ENCODE assay signal across 17 cellular contexts in the genomic region with DNA sequence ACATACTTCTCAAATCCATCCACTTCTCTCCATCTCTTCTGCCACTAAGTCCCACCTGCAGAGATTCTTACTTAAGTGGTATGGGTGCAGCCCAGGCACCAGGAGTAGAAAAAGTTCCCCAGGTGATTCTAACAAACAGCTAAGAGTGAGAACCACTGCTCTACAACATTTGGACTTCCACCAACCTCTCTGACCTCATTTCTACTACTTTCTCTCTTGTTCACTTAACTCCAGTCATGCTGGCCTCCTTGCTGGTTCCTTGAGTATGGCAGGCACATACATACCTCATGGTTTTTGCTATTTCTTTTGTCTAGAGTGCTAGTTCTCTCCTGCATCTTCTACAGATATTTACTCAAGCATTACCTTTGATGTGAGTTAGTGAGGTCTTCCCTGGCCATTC. TPM values are rescaled to one million over a fixed set of nuclear protein-coding genes. Genes with fewer than 3 reads are reported as not detected.
DNase-seq lines count a peak whose midpoint lies in the region; ATAC-seq and TF ChIP-seq lines count a peak whose summit lies in the region.
"Had no signal": no experiment of that assay in that cellular context is flagged by ENCODE, and none has a peak within 500 bp of the region (broad histone marks: within the 10 kb centered on the region; RNA-seq: fewer than 3 reads in every experiment).

No MANE protein-coding gene starts in this region.

- H3K4me3 ChIP-seq in lung, result peak overlapping the region; percentile 13

- ATAC-seq in activated CD4-positive, alpha-beta T cell treated with anti-CD3 and anti-CD28 coated beads for 36 hours, result peak; percentile 65
- peak; percentile 48 for ATAC-seq in activated T-helper 17 cell treated with anti-CD3 and anti-CD28 coated beads, Interleukin-2, amount 50 U/mL, for 72 hours (replicated peaks)
- ATAC-seq in lung (ENCODE audit: insufficient read depth, low FRiP score) (no peak), HG02571 (IDR thresholded peaks at IDR 0.05; ENCODE audit: unreplicated experiment) (no peak)
- no peak for ATAC-seq in activated CD8-positive, alpha-beta T cell treated with anti-CD3 and anti-CD28 coated beads, Interleukin-2, amount 10 ng/mL, durations not matched to agents 7 days and 5 days
- ATAC-seq: HCT116 had no signal

- POLR2A ChIA-PET in activated CD4-positive, alpha-beta T cell treated with anti-CD3 and anti-CD28 coated beads for 36 hours (lab: Charles Lee), result no interaction called here
- POLR2A ChIA-PET in activated CD8-positive, alpha-beta T cell treated with anti-CD3 and anti-CD28 coated beads, Interleukin-2, amount 10 ng/mL, durations not matched to agents 7 days and 5 days (lab: Charles Lee), result no interaction called here

- H3K27ac ChIP-seq in lung (ENCODE audit: low read depth in 1 of 2, low read length in 1 of 2), result no peak overlapping the region
- H3K27ac ChIP-seq: 22Rv1 had no signal

- H3K27me3 ChIP-seq in lung (ENCODE audit: control insufficient read depth, insufficient read depth), result no peaks in the 10 kb centered on the region
- H3K27me3 ChIP-seq: BE2C had no signal

- intact Hi-C loops in activated CD4-positive, alpha-beta T cell treated with anti-CD3 and anti-CD28 coated beads for 36 hours (cut with DNase I, micrococcal nuclease), result no loop called here
- intact Hi-C loops in activated CD4-positive, alpha-beta T cell treated with anti-CD3 and anti-CD28 coated beads, Interleukin-2, amount 10 ng/mL, durations not matched to agents 24 days and 14 days (cut with micrococcal nuclease), result no loop called here

- H3K36me3 Mint-ChIP-seq in activated CD4-positive, alpha-beta T cell treated with anti-CD3 and anti-CD28 coated beads for 36 hours (ENCODE audit: low read depth), result peaks cover 27% of the 10 kb centered on the region
- H3K36me3 Mint-ChIP-seq in activated CD4-positive, alpha-beta T cell treated with anti-CD3 and anti-CD28 coated beads, Interleukin-2, amount 10 ng/mL, durations not matched to agents 24 days and 14 days (ENCODE audit: low read depth), result peaks cover 26% of the 10 kb centered on the region
- peaks cover 69% of the 10 kb centered on the region for H3K36me3 Mint-ChIP-seq in activated T-helper 17 cell treated with anti-CD3 and anti-CD28 coated beads, Interleukin-2, amount 50 U/mL, for 72 hours (ENCODE audit: low read depth)
- H3K36me3 Mint-ChIP-seq in activated CD8-positive, alpha-beta T cell treated with anti-CD3 and anti-CD28 coated beads, Interleukin-2, amount 10 ng/mL, durations not matched to agents 7 days and 5 days (ENCODE audit: low read depth), result peaks cover 22% of the 10 kb centered on the region

- no peak overlapping the region for H3K4me3 Mint-ChIP-seq in activated CD4-positive, alpha-beta T cell treated with anti-CD3 and anti-CD28 coated beads for 36 hours
- no peak overlapping the region for H3K4me3 Mint-ChIP-seq in activated CD4-positive, alpha-beta T cell treated with anti-CD3 and anti-CD28 coated beads, Interleukin-2, amount 10 ng/mL, durations not matched to agents 24 days and 14 days
- H3K4me3 Mint-ChIP-seq in activated T-helper 17 cell treated with anti-CD3 and anti-CD28 coated beads, Interleukin-2, amount 50 U/mL, for 72 hours, result peak overlapping the region; percentile 44
- no peak overlapping the region for H3K4me3 Mint-ChIP-seq in activated CD8-positive, alpha-beta T cell treated with anti-CD3 and anti-CD28 coated beads, Interleukin-2, amount 10 ng/mL, durations not matched to agents 7 days and 5 days

- TF ChIP-seq CTCF in GM10266 (IDR thresholded peaks at IDR 0.05; ENCODE audit: control insufficient read depth, insufficient read depth, low read depth, missing control alignments), result no peak
- TF ChIP-seq CTCF in lung (IDR thresholded peaks at IDR 0.05; ENCODE audit: control extremely low read depth, extremely low read depth), result no peak

- H3K27ac Mint-ChIP-seq in activated CD4-positive, alpha-beta T cell treated with anti-CD3 and anti-CD28 coated beads for 36 hours, result no peak overlapping the region
- H3K27ac Mint-ChIP-seq in activated CD4-positive, alpha-beta T cell treated with anti-CD3 and anti-CD28 coated beads, Interleukin-2, amount 10 ng/mL, durations not matched to agents 24 days and 14 days, result no peak overlapping the region
- peak overlapping the region; percentile 67 for H3K27ac Mint-ChIP-seq in activated T-helper 17 cell treated with anti-CD3 and anti-CD28 coated beads, Interleukin-2, amount 50 U/mL, for 72 hours
- H3K27ac Mint-ChIP-seq in activated CD8-positive, alpha-beta T cell treated with anti-CD3 and anti-CD28 coated beads, Interleukin-2, amount 10 ng/mL, durations not matched to agents 7 days and 5 days, result no peak overlapping the region

- H3K9me3 Mint-ChIP-seq in activated CD4-positive, alpha-beta T cell treated with anti-CD3 and anti-CD28 coated beads for 36 hours (ENCODE audit: low read depth), result no peaks in the 10 kb centered on the region
- no peaks in the 10 kb centered on the region for H3K9me3 Mint-ChIP-seq in activated CD4-positive, alpha-beta T cell treated with anti-CD3 and anti-CD28 coated beads, Interleukin-2, amount 10 ng/mL, durations not matched to agents 24 days and 14 days
- H3K9me3 Mint-ChIP-seq in activated T-helper 17 cell treated with anti-CD3 and anti-CD28 coated beads, Interleukin-2, amount 50 U/mL, for 72 hours, result no peaks in the 10 kb centered on the region
- H3K9me3 Mint-ChIP-seq in activated CD8-positive, alpha-beta T cell treated with anti-CD3 and anti-CD28 coated beads, Interleukin-2, amount 10 ng/mL, durations not matched to agents 7 days and 5 days (ENCODE audit: insufficient read depth), result no peaks in the 10 kb centered on the region

- no peaks in the 10 kb centered on the region for H3K27me3 Mint-ChIP-seq in activated CD4-positive, alpha-beta T cell treated with anti-CD3 and anti-CD28 coated beads for 36 hours
- H3K27me3 Mint-ChIP-seq in activated CD4-positive, alpha-beta T cell treated with anti-CD3 and anti-CD28 coated beads, Interleukin-2, amount 10 ng/mL, durations not matched to agents 24 days and 14 days, result no peaks in the 10 kb centered on the region
- no peaks in the 10 kb centered on the region for H3K27me3 Mint-ChIP-seq in activated T-helper 17 cell treated with anti-CD3 and anti-CD28 coated beads, Interleukin-2, amount 50 U/mL, for 72 hours
- H3K27me3 Mint-ChIP-seq in activated CD8-positive, alpha-beta T cell treated with anti-CD3 and anti-CD28 coated beads, Interleukin-2, amount 10 ng/mL, durations not matched to agents 7 days and 5 days (ENCODE audit: low read depth), result no peaks in the 10 kb centered on the region

- peaks cover 0 to 4% of the 10 kb centered on the region in 2 donors for H3K36me3 ChIP-seq in lung (ENCODE audit: control insufficient read depth in 2 of 2, insufficient read depth in 2 of 2, low read length in 2 of 2)
- H3K36me3 ChIP-seq: BE2C had no signal

- CTCF ChIA-PET in activated CD4-positive, alpha-beta T cell treated with anti-CD3 and anti-CD28 coated beads for 36 hours (lab: Charles Lee), result interaction anchor here (0.6 to 1.4 kb wide), 3 partner anchors 11 to 494 kb away, joined by 3 to 4 read pairs (median 3); no protein-coding TSS in a partner anchor
- CTCF ChIA-PET in activated CD8-positive, alpha-beta T cell treated with anti-CD3 and anti-CD28 coated beads, Interleukin-2, amount 10 ng/mL, durations not matched to agents 7 days and 5 days (lab: Charles Lee), result interaction anchor here (1.0 to 2.3 kb wide), 2 partner anchors 90 kb away, joined by 3 to 6 read pairs; no protein-coding TSS in a partner anchor

- H3K4me1 Mint-ChIP-seq in activated CD4-positive, alpha-beta T cell treated with anti-CD3 and anti-CD28 coated beads for 36 hours, result peaks cover 55% of the 10 kb centered on the region
- H3K4me1 Mint-ChIP-seq in activated CD4-positive, alpha-beta T cell treated with anti-CD3 and anti-CD28 coated beads, Interleukin-2, amount 10 ng/mL, durations not matched to agents 24 days and 14 days, result peaks cover 25% of the 10 kb centered on the region
- H3K4me1 Mint-ChIP-seq in activated T-helper 17 cell treated with anti-CD3 and anti-CD28 coated beads, Interleukin-2, amount 50 U/mL, for 72 hours, result peaks cover 39% of the 10 kb centered on the region
- H3K4me1 Mint-ChIP-seq in activated CD8-positive, alpha-beta T cell treated with anti-CD3 and anti-CD28 coated beads, Interleukin-2, amount 10 ng/mL, durations not matched to agents 7 days and 5 days (ENCODE audit: low read depth), result peaks cover 14% of the 10 kb centered on the region

- peaks cover 7 to 8% of the 10 kb centered on the region in 2 donors for H3K4me1 ChIP-seq in lung (ENCODE audit: control insufficient read depth in 2 of 2, insufficient read depth in 2 of 2, low read length in 2 of 2)
- H3K4me1 ChIP-seq: BE2C had no signal

- no peak for DNase-seq in activated CD4-positive, alpha-beta T cell treated with anti-CD3 and anti-CD28 coated beads for 36 hours
- no peak for DNase-seq in activated CD4-positive, alpha-beta T cell treated with anti-CD3 and anti-CD28 coated beads, Interleukin-2, amount 10 ng/mL, durations not matched to agents 24 days and 14 days
- peak; percentile 24 for DNase-seq in GM10266 (ENCODE audit: extremely low spot score)
- no peak for DNase-seq in lung (ENCODE audit: low spot score)
- DNase-seq in activated CD8-positive, alpha-beta T cell treated with anti-CD3 and anti-CD28 coated beads, Interleukin-2, amount 10 ng/mL, durations not matched to agents 7 days and 5 days, result no peak
- no peak for DNase-seq in NCI-H1417 (lab: John Stamatoyannopoulos, UW)
- DNase-seq: BE2C; DND-41; NCI-H187 treated with DMSO at 0.1 percent for 48 hours; NCI-H526 treated with DMSO at 0.1 percent for 48 hours; NK-92 treated with Interleukin-12 subunit alpha and Interleukin-12 subunit beta, amount 100 ng/mL, for 24 hours; OCI-M1; SHP77 treated with DMSO at 0.1 percent for 48 hours had no signal

- H3K9me3 ChIP-seq in lung (ENCODE audit: control insufficient read depth in 2 of 2, insufficient read depth in 1 of 2, low read length in 1 of 2), result no peaks in the 10 kb centered on the region
- H3K9me3 ChIP-seq: BE2C had no signal

RNA-seq across cellular contexts. Expression of a gene that starts 17.9 kb away (rescaled TPM):
- 10 to 100 TPM; 57.0 to 64.6 TPM for total RNA-seq in activated CD4-positive, alpha-beta T cell treated with anti-CD3 and anti-CD28 coated beads for 36 hours
- total RNA-seq in activated CD4-positive, alpha-beta T cell treated with anti-CD3 and anti-CD28 coated beads, Interleukin-2, amount 10 ng/mL, durations not matched to agents 24 days and 14 days, result 56.0 and 61.4 TPM in 2 replicates
- total RNA-seq in activated T-helper 17 cell treated with anti-CD3 and anti-CD28 coated beads, Interleukin-2, amount 50 U/mL, for 72 hours, result 10 to 100 TPM; 62.3 to 66.8 TPM
- 10 to 100 TPM; 85.0 to 98.0 TPM for total RNA-seq in lung
- 10 to 100 TPM; 28.7 to 44.2 TPM for polyA plus RNA-seq in lung
- total RNA-seq in activated CD8-positive, alpha-beta T cell treated with anti-CD3 and anti-CD28 coated beads, Interleukin-2, amount 10 ng/mL, durations not matched to agents 7 days and 5 days, result 10 to 100 TPM; 49.5 to 52.0 TPM

RNA-seq across cellular contexts. Expression of a gene that starts 47.8 kb away (rescaled TPM):
- 10 to 100 TPM; 43.9 to 59.4 TPM for total RNA-seq in activated CD4-positive, alpha-beta T cell treated with anti-CD3 and anti-CD28 coated beads for 36 hours
- 78.9 and 79.5 TPM in 2 replicates for total RNA-seq in activated CD4-positive, alpha-beta T cell treated with anti-CD3 and anti-CD28 coated beads, Interleukin-2, amount 10 ng/mL, durations not matched to agents 24 days and 14 days
- 10 to 100 TPM; 29.1 to 60.9 TPM for total RNA-seq in activated T-helper 17 cell treated with anti-CD3 and anti-CD28 coated beads, Interleukin-2, amount 50 U/mL, for 72 hours
- total RNA-seq in lung, result 10 to 100 TPM; 29.5 to 84.1 TPM
- 10 to 100 TPM; 58.9 to 79.6 TPM for polyA plus RNA-seq in lung
- 10 to 100 TPM; 50.7 to 62.6 TPM for total RNA-seq in activated CD8-positive, alpha-beta T cell treated with anti-CD3 and anti-CD28 coated beads, Interleukin-2, amount 10 ng/mL, durations not matched to agents 7 days and 5 days

Comparison
In these comparisons a context has a peak if more than half of its experiments do, and no peak if none do; other contexts are left out.
1. ATAC-seq: peak in activated CD4-positive, alpha-beta T cell treated with anti-CD3 and anti-CD28 coated beads for 36 hours (single experiment) and activated T-helper 17 cell treated with anti-CD3 and anti-CD28 coated beads, Interleukin-2, amount 50 U/mL, for 72 hours (single experiment); none in lung (single experiment), activated CD8-positive, alpha-beta T cell treated with anti-CD3 and anti-CD28 coated beads, Interleukin-2, amount 10 ng/mL, durations not matched to agents 7 days and 5 days (single experiment) and HG02571 (single experiment).